2 cellular contexts compared by ENCODE assay signal in the genomic region with DNA sequence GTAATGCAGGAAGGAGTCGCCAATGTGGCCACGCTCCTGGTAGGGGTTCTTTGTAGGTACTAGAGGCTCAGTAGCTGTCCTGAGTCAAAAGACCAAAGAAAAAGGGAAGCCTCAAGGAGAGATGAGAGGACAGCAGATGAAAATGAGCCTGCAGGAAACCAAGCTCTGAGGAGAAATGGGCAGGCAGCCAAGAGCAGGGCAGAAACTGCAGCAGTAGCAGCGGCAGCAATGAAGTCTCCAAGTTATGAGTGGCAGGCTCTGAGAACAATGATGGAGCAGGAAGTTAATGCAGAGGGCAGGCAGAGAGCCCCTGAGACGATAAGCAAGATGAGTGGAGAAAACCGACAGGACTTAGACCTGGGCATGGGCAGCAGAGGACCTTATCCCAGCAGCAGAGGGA.
TF ChIP-seq lines count a peak whose summit lies in the region.

No MANE protein-coding gene starts in this region.

TF ChIP-seq in IMR-90, 13 proteins besides CTCF, POLR2A, EP300 and RAD21:
- TF ChIP-seq SMC3 (IDR thresholded peaks at IDR 0.05; ENCODE audit: low read depth, low read length) (no peak), RCOR1 (IDR thresholded peaks at IDR 0.05; ENCODE audit: insufficient replicate concordance, low read length) (no peak), MAZ (IDR thresholded peaks at IDR 0.05; ENCODE audit: borderline replicate concordance, low read depth, low read length) (no peak), BHLHE40 (IDR thresholded peaks at IDR 0.05; ENCODE audit: low read depth, low read length) (no peak), CEBPB (IDR thresholded peaks at IDR 0.05; ENCODE audit: low read depth, low read length) (no peak), RFX5 (IDR thresholded peaks at IDR 0.05; ENCODE audit: low read depth, low read length) (no peak), NFE2L2 (IDR thresholded peaks at IDR 0.05; ENCODE audit: low read depth, low read length) (no peak), MAFK (IDR thresholded peaks at IDR 0.05; ENCODE audit: low read depth, low read length) (no peak), FOS (IDR thresholded peaks at IDR 0.05; ENCODE audit: low read depth, low read length) (no peak), MXI1 (IDR thresholded peaks at IDR 0.05; ENCODE audit: borderline replicate concordance, low read depth, low read length) (no peak)
- TF ChIP-seq, protein P1, sequence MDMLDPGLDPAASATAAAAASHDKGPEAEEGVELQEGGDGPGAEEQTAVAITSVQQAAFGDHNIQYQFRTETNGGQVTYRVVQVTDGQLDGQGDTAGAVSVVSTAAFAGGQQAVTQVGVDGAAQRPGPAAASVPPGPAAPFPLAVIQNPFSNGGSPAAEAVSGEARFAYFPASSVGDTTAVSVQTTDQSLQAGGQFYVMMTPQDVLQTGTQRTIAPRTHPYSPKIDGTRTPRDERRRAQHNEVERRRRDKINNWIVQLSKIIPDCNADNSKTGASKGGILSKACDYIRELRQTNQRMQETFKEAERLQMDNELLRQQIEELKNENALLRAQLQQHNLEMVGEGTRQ (IDR thresholded peaks at IDR 0.05; ENCODE audit: low read depth, low read length), result no peak
- TF ChIP-seq, protein P2, sequence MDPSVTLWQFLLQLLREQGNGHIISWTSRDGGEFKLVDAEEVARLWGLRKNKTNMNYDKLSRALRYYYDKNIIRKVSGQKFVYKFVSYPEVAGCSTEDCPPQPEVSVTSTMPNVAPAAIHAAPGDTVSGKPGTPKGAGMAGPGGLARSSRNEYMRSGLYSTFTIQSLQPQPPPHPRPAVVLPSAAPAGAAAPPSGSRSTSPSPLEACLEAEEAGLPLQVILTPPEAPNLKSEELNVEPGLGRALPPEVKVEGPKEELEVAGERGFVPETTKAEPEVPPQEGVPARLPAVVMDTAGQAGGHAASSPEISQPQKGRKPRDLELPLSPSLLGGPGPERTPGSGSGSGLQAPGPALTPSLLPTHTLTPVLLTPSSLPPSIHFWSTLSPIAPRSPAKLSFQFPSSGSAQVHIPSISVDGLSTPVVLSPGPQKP (IDR thresholded peaks at IDR 0.05; ENCODE audit: borderline replicate concordance, low read depth, low read length), result no peak
TF ChIP-seq in IMR-90: peak in this region for 0.

TF ChIP-seq in HepG2, 621 proteins besides CTCF, POLR2A, EP300 and RAD21:
- TF ChIP-seq, protein P3, sequence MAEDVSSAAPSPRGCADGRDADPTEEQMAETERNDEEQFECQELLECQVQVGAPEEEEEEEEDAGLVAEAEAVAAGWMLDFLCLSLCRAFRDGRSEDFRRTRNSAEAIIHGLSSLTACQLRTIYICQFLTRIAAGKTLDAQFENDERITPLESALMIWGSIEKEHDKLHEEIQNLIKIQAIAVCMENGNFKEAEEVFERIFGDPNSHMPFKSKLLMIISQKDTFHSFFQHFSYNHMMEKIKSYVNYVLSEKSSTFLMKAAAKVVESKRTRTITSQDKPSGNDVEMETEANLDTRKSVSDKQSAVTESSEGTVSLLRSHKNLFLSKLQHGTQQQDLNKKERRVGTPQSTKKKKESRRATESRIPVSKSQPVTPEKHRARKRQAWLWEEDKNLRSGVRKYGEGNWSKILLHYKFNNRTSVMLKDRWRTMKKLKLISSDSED (CRISPR knock-in tag; IDR thresholded peaks at IDR 0.05), result no peak
- no peak for TF ChIP-seq ARID2 (CRISPR knock-in tag; IDR thresholded peaks at IDR 0.05; ENCODE audit: borderline replicate concordance)
